15 cellular contexts compared by ENCODE assay signal in genomic region chr5:42037379-42037932, GRCh38.
DNase-seq lines count a peak whose midpoint lies in the region; ATAC-seq, FAIRE-seq and TF ChIP-seq lines count a peak whose summit lies in the region.
"Had no signal": no experiment of that assay in that cellular context is flagged by ENCODE, and none has a peak within 500 bp of the region (broad histone marks: within the 10 kb centered on the region; RNA-seq: fewer than 3 reads in every experiment).

No MANE protein-coding gene starts in this region.

- no peaks in the 10 kb centered on the region for H3K4me1 ChIP-seq in HepG2 (ENCODE audit: insufficient read depth, low read length)
- no peaks in the 10 kb centered on the region for H3K4me1 ChIP-seq in SJCRH30
- H3K4me1 ChIP-seq: HAP-1 had no signal

- no peaks in the 10 kb centered on the region for H3K36me3 ChIP-seq in HepG2 (replicated peaks in 1 of 2; ENCODE audit: control insufficient read depth in 1 of 2, insufficient read depth in 2 of 2, low read length in 2 of 2)
- no peaks in the 10 kb centered on the region for H3K36me3 ChIP-seq in SJCRH30
- H3K36me3 ChIP-seq: HAP-1 had no signal

- no peaks in the 10 kb centered on the region for H4K20me1 ChIP-seq in HepG2 (ENCODE audit: insufficient read depth, low read length)

- H3K27me3 ChIP-seq in HepG2 (ENCODE audit: control insufficient read depth in 1 of 2, insufficient read depth in 2 of 2, low read length in 2 of 2) (no peaks in the 10 kb centered on the region), SJCRH30 (no peaks in the 10 kb centered on the region; the same call in 1 of the 2 replicates)

- no peaks in the 10 kb centered on the region for H3K79me2 ChIP-seq in HepG2 (ENCODE audit: insufficient read depth, low read length)

- no peak for TF ChIP-seq RAD21 in HepG2 (CRISPR knock-in tag; IDR thresholded peaks at IDR 0.05)

- no peak for TF ChIP-seq CTCF in HepG2 (CRISPR knock-in tag; IDR thresholded peaks at IDR 0.05)

- no peak overlapping the region for H3K27ac ChIP-seq in HepG2 (ENCODE audit: extremely low read length, insufficient read depth, low read length)
- H3K27ac ChIP-seq in SJCRH30, result no peak overlapping the region
- H3K27ac ChIP-seq: C4-2B had no signal

- TF ChIP-seq POLR2A in HepG2 (IDR thresholded peaks at IDR 0.05; ENCODE audit: insufficient read depth in 1 of 2, low read depth in 2 of 2, low read length in 2 of 2), result no peak

- 1% methylated on average over 3 of the region's 3 CpGs for WGBS in HepG2 (ENCODE audit: low lambda C conversion rate)

- no TSS peak for BruUV-seq in HepG2 (replicated peaks; lab: Mats Ljungman, UMichigan)

- in situ Hi-C loops in HepG2 (cut with HindIII; ENCODE audit: extremely low pct_ligation_motif_present, low pct_unique_long_range_greater_than_20kb), result no loop called here

- peak; percentile 12 for DNase-seq in RPMI8226
- no peak for DNase-seq in HepG2 (ENCODE audit: low spot score)
- DNase-seq in DMS 273 treated with DMSO at 0.1 percent for 48 hours (lab: John Stamatoyannopoulos, UW), result no peak
- no peak for DNase-seq in NCI-H128 (lab: John Stamatoyannopoulos, UW; ENCODE audit: unreplicated experiment)
- DNase-seq in SJCRH30, result no peak
- DNase-seq: AML-193; CD4-positive, alpha-beta T cell; DMS79 treated with DMSO at 0.1 percent for 48 hours; GF-D8; KBM-7 had no signal

- TF ChIP-seq EP300 in HepG2 (IDR thresholded peaks at IDR 0.05; ENCODE audit: low read depth in 2 of 2, low read length in 2 of 2), result no peak
- no peak for TF ChIP-seq EP300 in HepG2 (CRISPR knock-in tag; IDR thresholded peaks at IDR 0.05; ENCODE audit: borderline replicate concordance)

- CTCF ChIA-PET in HepG2 (lab: Yijun Ruan, JAX; ENCODE audit: low intra/inter-chr PET ratio, low total read pairs), result no interaction called here

- POLR2A ChIA-PET in HepG2 (lab: Yijun Ruan, JAX), result no interaction called here

- H3K4me3 ChIP-seq in HepG2 (replicated peaks in 1 of 3; ENCODE audit: insufficient read depth in 1 of 3, low read depth in 2 of 3, low read length in 3 of 3) (no peak overlapping the region), SJCRH30 (no peak overlapping the region)
- H3K4me3 ChIP-seq: HAP-1 had no signal

- FAIRE-seq in endometrium (lab: Jason Lieb, UNC), result peak; percentile 77
- no peak for FAIRE-seq in HepG2 (lab: Jason Lieb, UNC)
- FAIRE-seq: A204.1 had no signal

- no peak overlapping the region for H2AFZ ChIP-seq in HepG2 (ENCODE audit: low read length)

- H3K4me2 ChIP-seq in HepG2 (ENCODE audit: low read depth, low read length), result no peak overlapping the region

- ATAC-seq in HepG2 (no peak), SK-N-SH treated with all-trans-retinoic acid at 6 μM for 48 hours (no peak)

- no peak overlapping the region for H3K9ac ChIP-seq in HepG2 (ENCODE audit: insufficient read depth, low read depth, low read length)

- intact Hi-C loops in HepG2 (cut with micrococcal nuclease; ENCODE audit: unreplicated experiment), result no loop called here

- H3K9me3 ChIP-seq in HepG2 (ENCODE audit: low read length) (no peaks in the 10 kb centered on the region), SJCRH30 (replicated peaks) (no peaks in the 10 kb centered on the region)
- H3K9me3 ChIP-seq: HAP-1 had no signal

TF ChIP-seq in HepG2, 621 proteins besides CTCF, POLR2A, EP300 and RAD21:
- TF ChIP-seq MAFF (IDR thresholded peaks at IDR 0.05; ENCODE audit: low read depth, low read length), result peak; percentile 91
- TF ChIP-seq MAFK (conservative IDR thresholded peaks at IDR 0.05 in 1 of 2, IDR thresholded peaks at IDR 0.05 in 1 of 2; ENCODE audit: low read length in 2 of 2), result peak; percentile 92 to 95
- TF ChIP-seq ZNF235 (CRISPR knock-in tag; IDR thresholded peaks at IDR 0.05; ENCODE audit: borderline replicate concordance), result no peak

TF ChIP-seq in SK-N-SH treated with all-trans-retinoic acid at 6 μM for 48 hours, 23 proteins besides CTCF, POLR2A, EP300 and RAD21:
- no peak for TF ChIP-seq OSR1 (CRISPR knock-in tag; IDR thresholded peaks at IDR 0.05)
- TF ChIP-seq CREB5 (CRISPR knock-in tag; IDR thresholded peaks at IDR 0.05; ENCODE audit: low read depth), result no peak
- TF ChIP-seq ZFP30 (CRISPR knock-in tag; IDR thresholded peaks at IDR 0.05), result no peak
- TF ChIP-seq, protein P1, sequence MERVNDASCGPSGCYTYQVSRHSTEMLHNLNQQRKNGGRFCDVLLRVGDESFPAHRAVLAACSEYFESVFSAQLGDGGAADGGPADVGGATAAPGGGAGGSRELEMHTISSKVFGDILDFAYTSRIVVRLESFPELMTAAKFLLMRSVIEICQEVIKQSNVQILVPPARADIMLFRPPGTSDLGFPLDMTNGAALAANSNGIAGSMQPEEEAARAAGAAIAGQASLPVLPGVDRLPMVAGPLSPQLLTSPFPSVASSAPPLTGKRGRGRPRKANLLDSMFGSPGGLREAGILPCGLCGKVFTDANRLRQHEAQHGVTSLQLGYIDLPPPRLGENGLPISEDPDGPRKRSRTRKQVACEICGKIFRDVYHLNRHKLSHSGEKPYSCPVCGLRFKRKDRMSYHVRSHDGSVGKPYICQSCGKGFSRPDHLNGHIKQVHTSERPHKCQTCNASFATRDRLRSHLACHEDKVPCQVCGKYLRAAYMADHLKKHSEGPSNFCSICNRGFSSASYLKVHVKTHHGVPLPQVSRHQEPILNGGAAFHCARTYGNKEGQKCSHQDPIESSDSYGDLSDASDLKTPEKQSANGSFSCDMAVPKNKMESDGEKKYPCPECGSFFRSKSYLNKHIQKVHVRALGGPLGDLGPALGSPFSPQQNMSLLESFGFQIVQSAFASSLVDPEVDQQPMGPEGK (CRISPR knock-in tag; IDR thresholded peaks at IDR 0.05; ENCODE audit: borderline replicate concordance), result no peak
- TF ChIP-seq, protein P2, sequence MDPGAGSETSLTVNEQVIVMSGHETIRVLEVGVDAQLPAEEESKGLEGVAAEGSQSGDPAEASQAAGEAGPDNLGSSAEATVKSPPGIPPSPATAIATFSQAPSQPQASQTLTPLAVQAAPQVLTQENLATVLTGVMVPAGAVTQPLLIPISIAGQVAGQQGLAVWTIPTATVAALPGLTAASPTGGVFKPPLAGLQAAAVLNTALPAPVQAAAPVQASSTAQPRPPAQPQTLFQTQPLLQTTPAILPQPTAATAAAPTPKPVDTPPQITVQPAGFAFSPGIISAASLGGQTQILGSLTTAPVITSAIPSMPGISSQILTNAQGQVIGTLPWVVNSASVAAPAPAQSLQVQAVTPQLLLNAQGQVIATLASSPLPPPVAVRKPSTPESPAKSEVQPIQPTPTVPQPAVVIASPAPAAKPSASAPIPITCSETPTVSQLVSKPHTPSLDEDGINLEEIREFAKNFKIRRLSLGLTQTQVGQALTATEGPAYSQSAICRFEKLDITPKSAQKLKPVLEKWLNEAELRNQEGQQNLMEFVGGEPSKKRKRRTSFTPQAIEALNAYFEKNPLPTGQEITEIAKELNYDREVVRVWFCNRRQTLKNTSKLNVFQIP (CRISPR knock-in tag; IDR thresholded peaks at IDR 0.05; ENCODE audit: borderline replicate concordance, low read depth), result no peak
- no peak for TF ChIP-seq TSHZ2 (CRISPR knock-in tag; IDR thresholded peaks at IDR 0.05)
- TF ChIP-seq ZFP3 (CRISPR knock-in tag; IDR thresholded peaks at IDR 0.05), result no peak
- TF ChIP-seq GLIS3 (CRISPR knock-in tag; IDR thresholded peaks at IDR 0.05), result no peak
- no peak for TF ChIP-seq ARNTL (CRISPR knock-in tag; IDR thresholded peaks at IDR 0.05; ENCODE audit: borderline replicate concordance, low read depth)
- no peak for TF ChIP-seq ZC3H10 (CRISPR knock-in tag; IDR thresholded peaks at IDR 0.05)
- TF ChIP-seq BACH2 (CRISPR knock-in tag; IDR thresholded peaks at IDR 0.05; ENCODE audit: borderline replicate concordance), result no peak
- TF ChIP-seq RARB (CRISPR knock-in tag; IDR thresholded peaks at IDR 0.05), result no peak
